Comparison of ENCODE assay signal across 18 cellular contexts in the genomic region with DNA sequence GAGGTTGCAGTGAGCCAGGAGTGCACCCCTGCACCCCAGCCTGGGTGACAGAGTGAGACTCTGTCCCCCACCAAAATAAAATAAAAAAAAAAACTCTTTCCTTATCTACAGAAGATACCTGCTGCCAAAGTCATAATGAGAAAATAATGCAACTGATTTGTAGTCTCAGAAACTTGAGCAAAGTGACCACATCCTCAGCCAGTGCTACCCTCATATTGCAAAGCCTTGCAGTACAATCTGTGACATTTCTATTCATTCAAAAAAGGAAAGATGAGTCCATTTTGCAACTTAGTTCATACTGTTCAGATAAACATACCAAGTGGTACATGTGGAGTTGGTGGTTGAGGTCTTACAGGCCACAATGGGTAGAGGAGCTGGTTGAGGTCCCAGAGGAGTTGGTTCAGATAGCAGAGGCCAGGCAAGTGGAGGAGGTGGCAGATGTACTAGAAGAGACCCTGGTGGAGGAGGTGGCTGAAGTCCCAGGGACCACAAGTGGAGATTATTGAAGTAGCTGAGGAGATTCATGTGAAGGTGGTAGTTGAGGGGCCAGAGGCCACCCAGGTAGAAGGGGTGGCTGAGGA. TPM values are rescaled to one million over a fixed set of nuclear protein-coding genes. Genes with fewer than 3 reads are reported as not detected.
"Had no signal": no experiment of that assay in that cellular context is flagged by ENCODE, and none has a peak within 500 bp of the region (broad histone marks: within the 10 kb centered on the region; RNA-seq: fewer than 3 reads in every experiment).

No MANE protein-coding gene starts in this region.

- H3K4me3 ChIP-seq: tibial nerve, uterus had no signal

- H3K9me3 Mint-ChIP-seq: activated B cell treated with CpG ODN at 0.5 μM for 24 hours; activated naive CD4-positive, alpha-beta T cell treated with anti-CD3 and anti-CD28 coated beads for 36 hours; immature natural killer cell; nephron; stimulated activated memory B cell treated with anti-CD40 and anti-IgM and Interleukin-4, amounts not matched to agents 10 μg/mL and 1 μg/mL and 100 μg/mL, for 72 hours; T-helper 1 cell treated with Interleukin-12 subunit alpha and Interleukin-12 subunit beta and Interleukin-4 antibody, amounts not matched to agents 30 μg/mL and 1 μg/mL, for 36 hours had no signal

- ATAC-seq: stimulated activated memory B cell treated with anti-CD40 and anti-IgM and Interleukin-4, amounts not matched to agents 10 μg/mL and 1 μg/mL and 100 μg/mL, for 72 hours had no signal

- H3K4me1 Mint-ChIP-seq: activated B cell treated with CpG ODN at 0.5 μM for 24 hours; immature natural killer cell; stimulated activated memory B cell treated with anti-CD40 and anti-IgM and Interleukin-4, amounts not matched to agents 10 μg/mL and 1 μg/mL and 100 μg/mL, for 72 hours had no signal

- H3K27ac Mint-ChIP-seq: activated B cell treated with CpG ODN at 0.5 μM for 24 hours; activated naive CD4-positive, alpha-beta T cell treated with anti-CD3 and anti-CD28 coated beads for 36 hours; immature natural killer cell; stimulated activated memory B cell treated with anti-CD40 and anti-IgM and Interleukin-4, amounts not matched to agents 10 μg/mL and 1 μg/mL and 100 μg/mL, for 72 hours; T-helper 1 cell treated with Interleukin-12 subunit alpha and Interleukin-12 subunit beta and Interleukin-4 antibody, amounts not matched to agents 30 μg/mL and 1 μg/mL, for 36 hours had no signal

- H3K36me3 Mint-ChIP-seq: stimulated activated memory B cell treated with anti-CD40 and anti-IgM and Interleukin-4, amounts not matched to agents 10 μg/mL and 1 μg/mL and 100 μg/mL, for 72 hours had no signal

- H3K4me3 Mint-ChIP-seq: activated B cell treated with CpG ODN at 0.5 μM for 24 hours; activated naive CD4-positive, alpha-beta T cell treated with anti-CD3 and anti-CD28 coated beads for 36 hours; immature natural killer cell; nephron; stimulated activated memory B cell treated with anti-CD40 and anti-IgM and Interleukin-4, amounts not matched to agents 10 μg/mL and 1 μg/mL and 100 μg/mL, for 72 hours; T-helper 1 cell treated with Interleukin-12 subunit alpha and Interleukin-12 subunit beta and Interleukin-4 antibody, amounts not matched to agents 30 μg/mL and 1 μg/mL, for 36 hours had no signal

- DNase-seq: activated B cell treated with CpG ODN at 0.5 μM for 24 hours; activated CD4-positive, alpha-beta T cell treated with anti-CD3 and anti-CD28 coated beads, Interleukin-2, amount 50 U/mL, for 48 hours; activated naive CD4-positive, alpha-beta T cell treated with anti-CD3 and anti-CD28 coated beads for 36 hours; dermis blood vessel endothelial cell; foreskin melanocyte; immature natural killer cell; mesendoderm; nucleus accumbens; uterus had no signal

RNA-seq across cellular contexts. Expression of gene SFTPA2, which starts 54.3 kb away (rescaled TPM):
- total RNA-seq: activated B cell treated with CpG ODN at 0.5 μM for 24 hours; activated naive CD4-positive, alpha-beta T cell treated with anti-CD3 and anti-CD28 coated beads for 36 hours; astrocyte; bronchial epithelial cell; fibroblast of lung; lower leg skin; subcutaneous adipose tissue had no signal
